19 cellular contexts compared by ENCODE assay signal in genomic region chr13:109761695-109762094, GRCh38. TPM values are rescaled to one million over a fixed set of nuclear protein-coding genes. Genes with fewer than 3 reads are reported as not detected.
DNase-seq lines count a peak whose midpoint lies in the region; ATAC-seq, FAIRE-seq and TF ChIP-seq lines count a peak whose summit lies in the region.
"Had no signal": no experiment of that assay in that cellular context is flagged by ENCODE, and none has a peak within 500 bp of the region (broad histone marks: within the 10 kb centered on the region; RNA-seq: fewer than 3 reads in every experiment).

No MANE protein-coding gene starts in this region.

- H3K4me1 ChIP-seq in neutrophil (ENCODE audit: control insufficient read depth in 1 of 2, insufficient read depth in 1 of 2, low read depth in 1 of 2, low read length in 1 of 2) (peaks cover 15 to 30% of the 10 kb centered on the region in 2 experiments), smooth muscle cell (ENCODE audit: low read depth) (no peaks in the 10 kb centered on the region)

- peak overlapping the region; percentile 53 for H3K27ac ChIP-seq in SK-N-MC
- H3K27ac ChIP-seq in neutrophil = peak overlapping the region; percentile 49
- no peak overlapping the region for H3K27ac ChIP-seq in smooth muscle cell (ENCODE audit: low read depth)
- H3K27ac ChIP-seq: SJSA1 had no signal

- no peak overlapping the region for H2AFZ ChIP-seq in smooth muscle cell (ENCODE audit: low read depth)

- no peaks in the 10 kb centered on the region for H4K20me1 ChIP-seq in smooth muscle cell (ENCODE audit: low read depth)

- WGBS in smooth muscle cell (ENCODE audit: low lambda C conversion rate) = 88% methylated on average over 1 of the region's 1 CpG

- TF ChIP-seq POLR2A in H54 (IDR thresholded peaks at IDR 0.05; ENCODE audit: low read depth, low read length) = no peak

- ATAC-seq in GM21737 (IDR thresholded peaks at IDR 0.05; ENCODE audit: unreplicated experiment) = no peak
- no peak for ATAC-seq in activated T-cell treated with anti-CD3 and anti-CD28 coated beads, Interleukin-2, amount 50 U/mL, for 4 hours

- no peak overlapping the region for H3K4me2 ChIP-seq in smooth muscle cell

- intact Hi-C loops in activated CD4-positive, alpha-beta memory T cell treated with anti-CD3 and anti-CD28 coated beads for 36 hours (cut with micrococcal nuclease) = no loop called here

- peak overlapping the region; percentile 53 for H3K27ac Mint-ChIP-seq in chondrocyte (ENCODE audit: unreplicated experiment)
- no peak overlapping the region for H3K27ac Mint-ChIP-seq in activated CD4-positive, alpha-beta memory T cell treated with anti-CD3 and anti-CD28 coated beads for 36 hours

- peak; percentile 90 for FAIRE-seq in H54 (lab: Jason Lieb, UNC)

- CTCF ChIA-PET in activated CD4-positive, alpha-beta memory T cell treated with anti-CD3 and anti-CD28 coated beads for 36 hours (lab: Charles Lee) = interaction anchor here (0.7 kb wide), 1 partner anchor 24 kb away, joined by 3 read pairs; no protein-coding TSS in a partner anchor

- no peak for DNase-seq in H54 (ENCODE audit: insufficient read length, low spot score)
- no peak for DNase-seq in SK-N-MC (ENCODE audit: low read depth, low spot score)
- no peak for DNase-seq in chondrocyte (ENCODE audit: low spot score)
- no peak for DNase-seq in smooth muscle cell (lab: John Stamatoyannopoulos, UW; ENCODE audit: unreplicated experiment)
- DNase-seq in activated CD4-positive, alpha-beta memory T cell treated with anti-CD3 and anti-CD28 coated beads for 36 hours = no peak
- no peak for DNase-seq in activated T-cell treated with anti-CD3 and anti-CD28 coated beads, Interleukin-2, amount 50 U/mL, for 4 hours
- DNase-seq: C1 segment of cervical spinal cord; H9; Kasumi-1; NCI-H1105 treated with DMSO at 0.1 percent for 48 hours; NCI-H1694 treated with DMSO at 0.1 percent for 48 hours; NCI-H2171; NCI-H446; NCI-H69; NK-92 treated with Interleukin-12 subunit alpha and Interleukin-12 subunit beta, amount 100 ng/mL, for 24 hours had no signal

- no peaks in the 10 kb centered on the region for H3K79me2 ChIP-seq in smooth muscle cell (ENCODE audit: low read depth)

- no peaks in the 10 kb centered on the region for H3K9me3 Mint-ChIP-seq in chondrocyte (ENCODE audit: low read depth)
- H3K9me3 Mint-ChIP-seq in activated CD4-positive, alpha-beta memory T cell treated with anti-CD3 and anti-CD28 coated beads for 36 hours = no peaks in the 10 kb centered on the region
- no peaks in the 10 kb centered on the region for H3K9me3 Mint-ChIP-seq in activated T-cell treated with anti-CD3 and anti-CD28 coated beads, Interleukin-2, amount 50 U/mL, for 4 hours
- H3K9me3 Mint-ChIP-seq: H9, IgD-negative memory B cell had no signal

- TF ChIP-seq CTCF in chondrocyte (IDR thresholded peaks at IDR 0.05) (no peak), neutrophil (IDR thresholded peaks at IDR 0.05) (no peak), smooth muscle cell (IDR thresholded peaks at IDR 0.05; ENCODE audit: borderline replicate concordance, insufficient read depth, poor library complexity, severe bottlenecking) (no peak)

- no peaks in the 10 kb centered on the region for H3K36me3 Mint-ChIP-seq in chondrocyte (ENCODE audit: low read depth)
- peaks cover 4% of the 10 kb centered on the region for H3K36me3 Mint-ChIP-seq in activated CD4-positive, alpha-beta memory T cell treated with anti-CD3 and anti-CD28 coated beads for 36 hours
- peaks cover 3% of the 10 kb centered on the region for H3K36me3 Mint-ChIP-seq in activated T-cell treated with anti-CD3 and anti-CD28 coated beads, Interleukin-2, amount 50 U/mL, for 4 hours (ENCODE audit: insufficient read depth)

- POLR2A ChIA-PET in activated CD4-positive, alpha-beta memory T cell treated with anti-CD3 and anti-CD28 coated beads for 36 hours (lab: Charles Lee) = no interaction called here

- H3K9ac ChIP-seq in SK-N-MC (ENCODE audit: insufficient read length) = no peak overlapping the region
- no peak overlapping the region for H3K9ac ChIP-seq in smooth muscle cell (ENCODE audit: low read depth)

- no peaks in the 10 kb centered on the region for H3K27me3 Mint-ChIP-seq in chondrocyte (ENCODE audit: low read depth)
- no peaks in the 10 kb centered on the region for H3K27me3 Mint-ChIP-seq in activated CD4-positive, alpha-beta memory T cell treated with anti-CD3 and anti-CD28 coated beads for 36 hours
- H3K27me3 Mint-ChIP-seq in activated T-cell treated with anti-CD3 and anti-CD28 coated beads, Interleukin-2, amount 50 U/mL, for 4 hours (ENCODE audit: low read depth) = no peaks in the 10 kb centered on the region
- H3K27me3 Mint-ChIP-seq: IgD-negative memory B cell had no signal

- H3K4me3 ChIP-seq in SK-N-MC (no peak overlapping the region), neutrophil (ENCODE audit: low read depth in 1 of 2, low read length in 1 of 2) (no peak overlapping the region), smooth muscle cell (no peak overlapping the region)
- H3K4me3 ChIP-seq: SJSA1 had no signal

- peaks cover 59% of the 10 kb centered on the region for H3K4me1 Mint-ChIP-seq in chondrocyte (ENCODE audit: low read depth)
- peaks cover 34% of the 10 kb centered on the region for H3K4me1 Mint-ChIP-seq in activated CD4-positive, alpha-beta memory T cell treated with anti-CD3 and anti-CD28 coated beads for 36 hours (ENCODE audit: low read depth)
- H3K4me1 Mint-ChIP-seq in activated T-cell treated with anti-CD3 and anti-CD28 coated beads, Interleukin-2, amount 50 U/mL, for 4 hours (ENCODE audit: low read depth) = peaks cover 25% of the 10 kb centered on the region

- H3K36me3 ChIP-seq in SK-N-MC (ENCODE audit: insufficient read depth, low read length) = peaks cover 84% of the 10 kb centered on the region
- peaks cover 22% of the 10 kb centered on the region for H3K36me3 ChIP-seq in neutrophil
- no peaks in the 10 kb centered on the region for H3K36me3 ChIP-seq in smooth muscle cell (ENCODE audit: low read depth)
- H3K36me3 ChIP-seq: SJSA1 had no signal

- no peaks in the 10 kb centered on the region for H3F3A ChIP-seq in smooth muscle cell (ENCODE audit: low read depth)

- H3K4me3 Mint-ChIP-seq in chondrocyte (ENCODE audit: unreplicated experiment) = no peak overlapping the region
- H3K4me3 Mint-ChIP-seq in activated CD4-positive, alpha-beta memory T cell treated with anti-CD3 and anti-CD28 coated beads for 36 hours = no peak overlapping the region
- H3K4me3 Mint-ChIP-seq in activated T-cell treated with anti-CD3 and anti-CD28 coated beads, Interleukin-2, amount 50 U/mL, for 4 hours = no peak overlapping the region
- H3K4me3 Mint-ChIP-seq: H9, IgD-negative memory B cell had no signal

- H3K9me3 ChIP-seq in SK-N-MC (ENCODE audit: low read depth, low read length) (no peaks in the 10 kb centered on the region), neutrophil (no peaks in the 10 kb centered on the region), smooth muscle cell (replicated peaks; ENCODE audit: low read depth) (no peaks in the 10 kb centered on the region)
- H3K9me3 ChIP-seq: SJSA1 had no signal

- no peaks in the 10 kb centered on the region for H3K27me3 ChIP-seq in neutrophil
- no peaks in the 10 kb centered on the region for H3K27me3 ChIP-seq in smooth muscle cell (ENCODE audit: low read depth)

RNA-seq across cellular contexts. Expression of gene IRS2, which starts 24.7 kb away (rescaled TPM):
- total RNA-seq in chondrocyte (25.8 to 43.5 TPM (median 42.9 TPM) in 3 replicates), smooth muscle cell (0.72 and 0.90 TPM in 2 replicates)
- 1.2 and 1.7 TPM in 2 replicates for polyA plus RNA-seq in smooth muscle cell
- 1 to 10 TPM; 2.3 to 2.5 TPM for total RNA-seq in activated CD4-positive, alpha-beta memory T cell treated with anti-CD3 and anti-CD28 coated beads for 36 hours
- 1 to 10 TPM; 3.7 to 4.2 (median 4.2) TPM for total RNA-seq in activated T-cell treated with anti-CD3 and anti-CD28 coated beads, Interleukin-2, amount 50 U/mL, for 4 hours
